In genomic region chrX:119477812-119478232, GRCh38 we compare ENCODE assay signal across 10 cellular contexts. TPM values are rescaled to one million over a fixed set of nuclear protein-coding genes. Genes with fewer than 3 reads are reported as not detected.
DNase-seq lines count a peak whose midpoint lies in the region; ATAC-seq and TF ChIP-seq lines count a peak whose summit lies in the region.
"Had no signal": no experiment of that assay in that cellular context is flagged by ENCODE, and none has a peak within 500 bp of the region (broad histone marks: within the 10 kb centered on the region; RNA-seq: fewer than 3 reads in every experiment).

No MANE protein-coding gene starts in this region.

- H3K27me3 ChIP-seq in tibial artery (no peaks in the 10 kb centered on the region), H7 (ENCODE audit: control insufficient read depth, insufficient read depth, low read length) (peaks cover under 1% of the 10 kb centered on the region; the same call in 1 of the 2 replicates)

- no peaks in the 10 kb centered on the region for H3K9me3 ChIP-seq in tibial artery

- no peak for TF ChIP-seq CTCF in tibial artery (IDR thresholded peaks at IDR 0.05)

- intact Hi-C loops in tibial artery (cut with DNase I; ENCODE audit: low total_unique reads) = no loop called here

- peaks cover 0 to 5% (median 0%) of the 10 kb centered on the region in 4 donors for H3K4me1 ChIP-seq in tibial artery

- ATAC-seq in HG03139 (IDR thresholded peaks at IDR 0.05; ENCODE audit: unreplicated experiment) (no peak), HG03439 (IDR thresholded peaks at IDR 0.05; ENCODE audit: unreplicated experiment) (no peak)

- DNase-seq in NCI-H2171 treated with DMSO at 0.1 percent for 48 hours (lab: John Stamatoyannopoulos, UW) (peak; percentile 1), NCI-H2171 (lab: John Stamatoyannopoulos, UW) (no peak), T1000 (lab: John Stamatoyannopoulos, UW) (peak; percentile 3), hepatic stellate cell (ENCODE audit: low spot score) (peak; percentile 89), tibial artery (peak; percentile 48 to 63), H7 (no peak)
- DNase-seq: activated naive CD4-positive, alpha-beta T cell treated with Interleukin-2 at 50 U/mL for 16 hours; NCI-H2029 treated with DMSO at 0.1 percent for 48 hours had no signal

- no peaks in the 10 kb centered on the region for H3K36me3 ChIP-seq in tibial artery
- H3K36me3 ChIP-seq in H7 (replicated peaks; ENCODE audit: control insufficient read depth, insufficient read depth, low read length) = no peaks in the 10 kb centered on the region

- H3K4me3 ChIP-seq in tibial artery (no peak overlapping the region), H7 (ENCODE audit: insufficient read depth, low read depth, low read length) (no peak overlapping the region)

- H3K27ac ChIP-seq in tibial artery = no peak overlapping the region

RNA-seq across cellular contexts. Expression of gene SLC25A5, which starts 9.6 kb away (rescaled TPM):
- 383 and 395 TPM in 2 replicates for total RNA-seq in H7 (2014; rRNA removed; shearing (Covaris generic))

Comparison
In these comparisons a context has a peak if more than half of its experiments do, and no peak if none do; other contexts are left out.
1. DNase-seq: peak in NCI-H2171 treated with DMSO at 0.1 percent for 48 hours (single experiment), T1000 (single experiment), hepatic stellate cell (single experiment) and tibial artery (2 of 2); none in NCI-H2171 (single experiment) and H7 (single experiment).